In genomic region chr1:35561297-35561971, GRCh38 we compare ENCODE assay signal across 15 cellular contexts. TPM values are rescaled to one million over a fixed set of nuclear protein-coding genes. Genes with fewer than 3 reads are reported as not detected.
A peak's percentile ranks its signal among the peaks of the same experiment; 100 is the strongest.
DNase-seq lines count a peak whose midpoint lies in the region; TF ChIP-seq lines count a peak whose summit lies in the region.
"Had no signal": no experiment of that assay in that cellular context is flagged by ENCODE, and none has a peak within 500 bp of the region (broad histone marks: within the 10 kb centered on the region; RNA-seq: fewer than 3 reads in every experiment).

No MANE protein-coding gene starts in this region.

- peak overlapping the region; percentile 70 for H3K4me2 ChIP-seq in skeletal muscle satellite cell (ENCODE audit: low read length)

- CTCF ChIA-PET in RWPE1 (lab: Yijun Ruan, JAX), result interaction anchor here (0.5 to 1.4 kb wide), 4 partner anchors 8 to 180 kb away, joined by 3 to 5 read pairs (median 4); no protein-coding TSS in a partner anchor

- POLR2A ChIA-PET in RWPE1 (lab: Yijun Ruan, JAX; ENCODE audit: low non-redundant PET), result no interaction called here

- no peaks in the 10 kb centered on the region for H3K27me3 ChIP-seq in skeletal muscle satellite cell (ENCODE audit: control insufficient read depth, insufficient read depth, low read length)

- H3K36me3 ChIP-seq in skeletal muscle satellite cell (ENCODE audit: insufficient read depth, low read length), result peaks cover 48% of the 10 kb centered on the region

- peaks cover 20% of the 10 kb centered on the region for H3K36me3 Mint-ChIP-seq in endothelial cell (ENCODE audit: low read depth, unreplicated experiment)

- H3K4me3 Mint-ChIP-seq in endothelial cell (ENCODE audit: unreplicated experiment), result peak overlapping the region; percentile 78
- H3K4me3 Mint-ChIP-seq: CD14-positive monocyte; stimulated activated memory B cell treated with anti-CD40 and anti-IgM and Interleukin-4, amounts not matched to agents 10 μg/mL and 1 μg/mL and 100 μg/mL, for 72 hours had no signal

- H3K9me3 Mint-ChIP-seq in endothelial cell (ENCODE audit: unreplicated experiment), result no peaks in the 10 kb centered on the region
- H3K9me3 Mint-ChIP-seq: CD14-positive monocyte; stimulated activated memory B cell treated with anti-CD40 and anti-IgM and Interleukin-4, amounts not matched to agents 10 μg/mL and 1 μg/mL and 100 μg/mL, for 72 hours had no signal

- TF ChIP-seq CTCF in RWPE1 (conservative IDR thresholded peaks at IDR 0.05; ENCODE audit: low read depth) (no peak), endothelial cell (IDR thresholded peaks at IDR 0.05; ENCODE audit: unreplicated experiment) (no peak)

- peak overlapping the region; percentile 93 for H3K27ac ChIP-seq in RWPE1

- H3K27ac Mint-ChIP-seq in endothelial cell (ENCODE audit: unreplicated experiment), result no peak overlapping the region
- H3K27ac Mint-ChIP-seq: stimulated activated memory B cell treated with anti-CD40 and anti-IgM and Interleukin-4, amounts not matched to agents 10 μg/mL and 1 μg/mL and 100 μg/mL, for 72 hours had no signal

- peaks cover 29% of the 10 kb centered on the region for H3K4me1 ChIP-seq in skeletal muscle satellite cell (ENCODE audit: control insufficient read depth, insufficient read depth, low read length)

- H3K4me3 ChIP-seq in skeletal muscle satellite cell (ENCODE audit: low read length), result peak overlapping the region; percentile 48

- H3K4me1 Mint-ChIP-seq in endothelial cell (ENCODE audit: unreplicated experiment), result peaks cover 20% of the 10 kb centered on the region

- no peaks in the 10 kb centered on the region for H3K9me3 ChIP-seq in skeletal muscle satellite cell (replicated peaks; ENCODE audit: low read length)

- H3K9ac ChIP-seq in skeletal muscle satellite cell (ENCODE audit: low read depth, low read length), result peak overlapping the region; percentile 3

- DNase-seq in GM03348 (ENCODE audit: low spot score) (peak; percentile 3), RWPE1 (ENCODE audit: low spot score) (no peak), endothelial cell (ENCODE audit: low spot score) (no peak), DMS 273 treated with DMSO at 0.1 percent for 48 hours (lab: John Stamatoyannopoulos, UW) (no peak), COR-L47 (lab: John Stamatoyannopoulos, UW) (no peak), SHP77 (lab: John Stamatoyannopoulos, UW) (no peak)
- DNase-seq in activated CD4-positive, alpha-beta T cell treated with anti-CD3 and anti-CD28 coated beads, Interleukin-2, amount 50 U/mL, for 4 hours, result no peak
- DNase-seq: activated CD4-positive, CD25-positive, alpha-beta regulatory T cell; activated T-cell treated with anti-CD3 and anti-CD28 coated beads, Interleukin-2, amount 50 U/mL, for 48 hours; effector memory CD4-positive, alpha-beta T cell; stimulated activated CD4-positive, alpha-beta T cell treated with anti-CD3 and anti-CD28 coated beads, Interleukin-4, amount 100 ng/mL, for 24 hours had no signal

- H3K27me3 Mint-ChIP-seq in endothelial cell (ENCODE audit: unreplicated experiment), result peaks cover 10% of the 10 kb centered on the region
- H3K27me3 Mint-ChIP-seq: stimulated activated memory B cell treated with anti-CD40 and anti-IgM and Interleukin-4, amounts not matched to agents 10 μg/mL and 1 μg/mL and 100 μg/mL, for 72 hours had no signal

RNA-seq across cellular contexts. Expression of gene NCDN, which starts 3.8 kb away (rescaled TPM):
- 21.6 TPM for total RNA-seq in endothelial cell (ENCODE audit: unreplicated experiment)
- 38.9 and 43.6 TPM in 2 replicates for total RNA-seq in skeletal muscle satellite cell (2012; rRNA removed)

RNA-seq across cellular contexts. Expression of gene KIAA0319L, which starts 4.2 kb away (rescaled TPM):
- total RNA-seq in endothelial cell (ENCODE audit: unreplicated experiment), result 69.2 TPM
- total RNA-seq in skeletal muscle satellite cell (2012; rRNA removed), result 28.4 and 42.8 TPM in 2 replicates

RNA-seq across cellular contexts. Expression of gene TFAP2E, which starts 11.7 kb away (rescaled TPM):
- 3.6 TPM for total RNA-seq in endothelial cell (ENCODE audit: unreplicated experiment)
- total RNA-seq in skeletal muscle satellite cell (2012; rRNA removed), result not detected in 2 replicates
- total RNA-seq: H4 had no signal
